Comparison of ENCODE assay signal across 30 cellular contexts in the genomic region with DNA sequence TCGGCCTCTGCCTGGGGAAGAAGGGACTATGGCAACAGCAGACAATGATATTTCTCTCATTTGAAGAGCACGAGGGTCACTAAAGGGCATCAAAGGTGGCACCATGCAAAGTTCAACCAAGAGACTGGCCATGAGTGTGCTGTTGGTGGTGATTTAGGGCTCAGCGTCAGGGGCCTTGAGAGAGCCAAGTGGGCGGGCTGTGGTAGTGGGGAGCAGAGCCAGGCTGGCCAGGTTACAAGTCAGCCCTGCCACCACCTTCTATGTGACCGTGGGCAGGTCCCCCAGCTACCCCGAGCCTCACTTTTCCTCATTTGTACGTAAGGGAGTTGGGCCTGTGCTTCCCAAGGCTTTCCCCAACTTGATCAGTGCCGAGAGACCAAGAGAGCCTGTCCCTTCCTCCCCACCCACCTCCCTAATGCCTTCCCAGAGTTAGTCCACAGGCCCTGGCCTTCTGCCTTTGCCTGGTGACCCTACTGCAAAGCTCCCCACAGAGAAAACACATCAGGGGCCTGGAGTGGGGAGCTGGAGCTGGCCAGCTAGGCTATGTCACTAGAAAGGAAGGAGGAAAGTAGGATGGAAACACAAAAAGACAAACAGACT.
DNase-seq lines count a peak whose midpoint lies in the region; ATAC-seq and TF ChIP-seq lines count a peak whose summit lies in the region.
"Had no signal": no experiment of that assay in that cellular context is flagged by ENCODE, and none has a peak within 500 bp of the region (broad histone marks: within the 10 kb centered on the region; RNA-seq: fewer than 3 reads in every experiment).

No MANE protein-coding gene starts in this region.

- ATAC-seq in left ventricle myocardium superior (peak; percentile 6), upper lobe of right lung (no peak)
- ATAC-seq in naive thymus-derived CD4-positive, alpha-beta T cell: no peak
- ATAC-seq: gastroesophageal sphincter, left lobe of liver, mucosa of descending colon, Panc1 had no signal

- H3K4me1 Mint-ChIP-seq in endothelial cell (ENCODE audit: unreplicated experiment): peaks cover 39% of the 10 kb centered on the region
- peaks cover 25% of the 10 kb centered on the region for H3K4me1 Mint-ChIP-seq in neural crest cell
- H3K4me1 Mint-ChIP-seq in naive thymus-derived CD4-positive, alpha-beta T cell: peaks cover 0 to 3% (median 0%) of the 10 kb centered on the region in 7 donors
- H3K4me1 Mint-ChIP-seq: activated naive CD4-positive, alpha-beta T cell treated with anti-CD3 and anti-CD28 coated beads, Interleukin-2, amount 10 ng/mL, durations not matched to agents 7 days and 5 days had no signal

- peak overlapping the region; percentile 76 for H3K27ac Mint-ChIP-seq in endothelial cell (ENCODE audit: unreplicated experiment)
- peak overlapping the region; percentile 90 for H3K27ac Mint-ChIP-seq in neural crest cell (ENCODE audit: unreplicated experiment)
- peak overlapping the region in 1 of 9 donors; percentile 74 for H3K27ac Mint-ChIP-seq in naive thymus-derived CD4-positive, alpha-beta T cell
- H3K27ac Mint-ChIP-seq: activated CD4-positive, alpha-beta memory T cell treated with anti-CD3 and anti-CD28 coated beads for 36 hours; activated naive CD4-positive, alpha-beta T cell treated with anti-CD3 and anti-CD28 coated beads, Interleukin-2, amount 10 ng/mL, durations not matched to agents 7 days and 5 days; nephron progenitor cell; progenitor cell of endocrine pancreas had no signal

- H3K9me3 Mint-ChIP-seq in endothelial cell (ENCODE audit: unreplicated experiment): no peaks in the 10 kb centered on the region
- no peaks in the 10 kb centered on the region for H3K9me3 Mint-ChIP-seq in neural crest cell
- H3K9me3 Mint-ChIP-seq in naive thymus-derived CD4-positive, alpha-beta T cell: no peaks in the 10 kb centered on the region
- H3K9me3 Mint-ChIP-seq: activated CD4-positive, alpha-beta memory T cell treated with anti-CD3 and anti-CD28 coated beads for 36 hours; activated naive CD4-positive, alpha-beta T cell treated with anti-CD3 and anti-CD28 coated beads, Interleukin-2, amount 10 ng/mL, durations not matched to agents 7 days and 5 days; brain; nephron progenitor cell had no signal

- no peaks in the 10 kb centered on the region for H3K27me3 ChIP-seq in right atrium auricular region
- H3K27me3 ChIP-seq in upper lobe of right lung: no peaks in the 10 kb centered on the region
- no peaks in the 10 kb centered on the region for H3K27me3 ChIP-seq in naive thymus-derived CD4-positive, alpha-beta T cell (ENCODE audit: control insufficient read depth in 2 of 2, insufficient read depth in 2 of 2, low read length in 2 of 2)
- H3K27me3 ChIP-seq: gastroesophageal sphincter, transverse colon had no signal

- intact Hi-C loops in left ventricle myocardium superior (cut with micrococcal nuclease) (no loop called here), upper lobe of right lung (cut with DNase I) (no loop called here)
- intact Hi-C loops in naive thymus-derived CD4-positive, alpha-beta T cell (cut with micrococcal nuclease): no loop called here

- H3K36me3 Mint-ChIP-seq in endothelial cell (ENCODE audit: low read depth, unreplicated experiment) (peaks cover 2% of the 10 kb centered on the region), neural crest cell (ENCODE audit: low read depth) (no peaks in the 10 kb centered on the region)
- peaks cover 5 to 34% (median 14%) of the 10 kb centered on the region in 5 donors for H3K36me3 Mint-ChIP-seq in naive thymus-derived CD4-positive, alpha-beta T cell

- H3K4me3 Mint-ChIP-seq in endothelial cell (ENCODE audit: unreplicated experiment) (no peak overlapping the region), neural crest cell (no peak overlapping the region)
- H3K4me3 Mint-ChIP-seq in naive thymus-derived CD4-positive, alpha-beta T cell: no peak overlapping the region
- H3K4me3 Mint-ChIP-seq: activated CD4-positive, alpha-beta memory T cell treated with anti-CD3 and anti-CD28 coated beads for 36 hours; activated naive CD4-positive, alpha-beta T cell treated with anti-CD3 and anti-CD28 coated beads, Interleukin-2, amount 10 ng/mL, durations not matched to agents 7 days and 5 days; brain; nephron progenitor cell had no signal

- H3K27me3 Mint-ChIP-seq in endothelial cell (ENCODE audit: unreplicated experiment) (peaks cover 12% of the 10 kb centered on the region), neural crest cell (ENCODE audit: low read depth) (no peaks in the 10 kb centered on the region)
- no peaks in the 10 kb centered on the region for H3K27me3 Mint-ChIP-seq in naive thymus-derived CD4-positive, alpha-beta T cell
- H3K27me3 Mint-ChIP-seq: activated CD4-positive, alpha-beta memory T cell treated with anti-CD3 and anti-CD28 coated beads for 36 hours; activated naive CD4-positive, alpha-beta T cell treated with anti-CD3 and anti-CD28 coated beads, Interleukin-2, amount 10 ng/mL, durations not matched to agents 7 days and 5 days had no signal

- H3K4me1 ChIP-seq in right atrium auricular region: peaks cover 0 to 6% of the 10 kb centered on the region in 2 donors
- H3K4me1 ChIP-seq in upper lobe of right lung: no peaks in the 10 kb centered on the region
- no peaks in the 10 kb centered on the region for H3K4me1 ChIP-seq in naive thymus-derived CD4-positive, alpha-beta T cell (ENCODE audit: control insufficient read depth in 2 of 2, insufficient read depth in 2 of 2, low read length in 2 of 2)

- CTCF ChIA-PET in naive thymus-derived CD4-positive, alpha-beta T cell (lab: Charles Lee): no interaction called here

- no peak for TF ChIP-seq CTCF in right atrium auricular region (IDR thresholded peaks at IDR 0.05)
- TF ChIP-seq CTCF in endothelial cell (IDR thresholded peaks at IDR 0.05; ENCODE audit: unreplicated experiment): no peak
- no peak for TF ChIP-seq CTCF in neural crest cell (conservative IDR thresholded peaks at IDR 0.05)
- TF ChIP-seq CTCF in upper lobe of right lung (IDR thresholded peaks at IDR 0.05): no peak

- DNase-seq in left ventricle myocardium superior (no peak), right atrium auricular region (ENCODE audit: low spot score) (no peak), endothelial cell (ENCODE audit: low spot score) (no peak), neural crest cell (ENCODE audit: low read depth, low spot score) (no peak), upper lobe of right lung (no peak), HK-2 (ENCODE audit: unreplicated experiment) (no peak)
- DNase-seq in naive thymus-derived CD4-positive, alpha-beta T cell: no peak
- no peak for DNase-seq in stimulated activated CD8-positive, alpha-beta memory T cell treated with anti-CD3 and anti-CD28 coated beads, Interleukin-4, amount 100 ng/mL, for 48 hours
- DNase-seq: activated CD4-positive, alpha-beta memory T cell treated with anti-CD3 and anti-CD28 coated beads for 36 hours; activated CD4-positive, alpha-beta T cell treated with anti-CD3 and anti-CD28 coated beads for 1 hour; activated CD8-positive, alpha-beta memory T cell treated with anti-CD3 and anti-CD28 coated beads, Interleukin-2, amount 50 U/mL, for 4 hours; activated naive CD4-positive, alpha-beta T cell treated with anti-CD3 and anti-CD28 coated beads, Interleukin-2, amount 10 ng/mL, durations not matched to agents 7 days and 5 days; amniotic stem cell; cerebellar nuclear complex; EL; GOT3; mucosa of descending colon; NCI-H2029 treated with DMSO at 0.1 percent for 48 hours; NCI-H2227 treated with DMSO at 0.1 percent for 48 hours; NCI-H526; nephron progenitor cell; SHP77 treated with DMSO at 0.1 percent for 48 hours; stimulated activated CD4-positive, alpha-beta T cell treated with anti-CD3 and anti-CD28 coated beads, Interleukin-4, amount 100 ng/mL, for 24 hours; transverse colon had no signal

- H3K4me3 ChIP-seq in right atrium auricular region (no peak overlapping the region), upper lobe of right lung (no peak overlapping the region)
- H3K4me3 ChIP-seq in naive thymus-derived CD4-positive, alpha-beta T cell (ENCODE audit: low read length): no peak overlapping the region
- H3K4me3 ChIP-seq: gastroesophageal sphincter, mucosa of descending colon, transverse colon had no signal

- no peaks in the 10 kb centered on the region for H3K9me3 ChIP-seq in right atrium auricular region
- no peaks in the 10 kb centered on the region for H3K9me3 ChIP-seq in upper lobe of right lung
- H3K9me3 ChIP-seq in naive thymus-derived CD4-positive, alpha-beta T cell (ENCODE audit: control insufficient read depth in 2 of 3, low read length in 3 of 3): no peaks in the 10 kb centered on the region
- H3K9me3 ChIP-seq: gastroesophageal sphincter, mucosa of descending colon, transverse colon had no signal

- H3K27ac ChIP-seq in right atrium auricular region: no peak overlapping the region
- H3K27ac ChIP-seq in upper lobe of right lung: peak overlapping the region; percentile 25
- no peak overlapping the region for H3K27ac ChIP-seq in naive thymus-derived CD4-positive, alpha-beta T cell (ENCODE audit: low read depth, low read length)
- H3K27ac ChIP-seq: HL-60, transverse colon had no signal

- H3K36me3 ChIP-seq in right atrium auricular region (peaks cover 75% of the 10 kb centered on the region), upper lobe of right lung (no peaks in the 10 kb centered on the region)
- peaks cover 0 to 17% (median 0%) of the 10 kb centered on the region in 3 experiments for H3K36me3 ChIP-seq in naive thymus-derived CD4-positive, alpha-beta T cell (ENCODE audit: control insufficient read depth in 2 of 3, insufficient read depth in 3 of 3, low read length in 3 of 3)

- POLR2A ChIA-PET in naive thymus-derived CD4-positive, alpha-beta T cell (lab: Charles Lee): no interaction called here
